21 cellular contexts compared by ENCODE assay signal in genomic region chr2:235804676-235805075, GRCh38.
DNase-seq lines count a peak whose midpoint lies in the region; ATAC-seq and TF ChIP-seq lines count a peak whose summit lies in the region.
"Had no signal": no experiment of that assay in that cellular context is flagged by ENCODE, and none has a peak within 500 bp of the region (broad histone marks: within the 10 kb centered on the region; RNA-seq: fewer than 3 reads in every experiment).

No MANE protein-coding gene starts in this region.

- in situ Hi-C loops in G401 (cut with HindIII; ENCODE audit: low sequenced_read_pairs): no loop called here

- H3K4me1 ChIP-seq in endodermal cell (ENCODE audit: control insufficient read depth, insufficient read depth, low read length): peaks cover 5% of the 10 kb centered on the region
- H3K4me1 ChIP-seq: A549, Caco-2 had no signal

- peaks cover 41% of the 10 kb centered on the region for H3K27me3 ChIP-seq in endodermal cell (ENCODE audit: control insufficient read depth, insufficient read depth, low read length, poor library complexity, severe bottlenecking)
- H3K27me3 ChIP-seq: BLaER1 treated with 17β-estradiol and CSF1 and Interleukin-3, amounts not matched to agents 10 nM and 100 nM had no signal

- WGBS in endodermal cell (ENCODE audit: insufficient coverage in 1 of 2, insufficient read length in 1 of 2), 2 experiments: 64 to 67% methylated on average over 2 to 6 of the region's 6 CpGs

- no peak for ATAC-seq in HG02763 (IDR thresholded peaks at IDR 0.05; ENCODE audit: unreplicated experiment)
- no peak for ATAC-seq in activated T-helper 17 cell treated with anti-CD3 and anti-CD28 coated beads, Interleukin-2, amount 50 U/mL, for 72 hours (replicated peaks)
- ATAC-seq: A549; CD8-positive, alpha-beta T cell; GM12878 had no signal

- peak overlapping the region; percentile 7 for H3K9ac ChIP-seq in endodermal cell (ENCODE audit: extremely low read depth, low read length, poor library complexity, severe bottlenecking)
- H3K9ac ChIP-seq: BLaER1 treated with 17β-estradiol and CSF1 and Interleukin-3, amounts not matched to agents 10 nM and 100 nM had no signal

- no peak overlapping the region for H3K27ac Mint-ChIP-seq in endodermal cell
- H3K27ac Mint-ChIP-seq in activated T-helper 17 cell treated with anti-CD3 and anti-CD28 coated beads, Interleukin-2, amount 50 U/mL, for 72 hours: no peak overlapping the region
- H3K27ac Mint-ChIP-seq: B cell; CD4-positive, alpha-beta T cell; CD8-positive, alpha-beta T cell had no signal

- peaks cover 4% of the 10 kb centered on the region for H3K9me3 ChIP-seq in endodermal cell (ENCODE audit: control insufficient read depth, low read length)
- H3K9me3 ChIP-seq: A549, Caco-2 had no signal

- H3K27me3 Mint-ChIP-seq in endodermal cell (ENCODE audit: insufficient read depth): peaks cover 60% of the 10 kb centered on the region
- no peaks in the 10 kb centered on the region for H3K27me3 Mint-ChIP-seq in activated T-helper 17 cell treated with anti-CD3 and anti-CD28 coated beads, Interleukin-2, amount 50 U/mL, for 72 hours
- H3K27me3 Mint-ChIP-seq: B cell had no signal

- H3K27ac ChIP-seq in endodermal cell (ENCODE audit: low read depth, low read length): no peak overlapping the region
- H3K27ac ChIP-seq: 22Rv1; A549; BLaER1 treated with 17β-estradiol and CSF1 and Interleukin-3, amounts not matched to agents 10 nM and 100 nM; C4-2B had no signal

- H3K4me3 ChIP-seq in endodermal cell (ENCODE audit: low read length): no peak overlapping the region
- H3K4me3 ChIP-seq: A549; BLaER1 treated with 17β-estradiol and CSF1 and Interleukin-3, amounts not matched to agents 10 nM and 100 nM; GM12878 had no signal

- no peaks in the 10 kb centered on the region for H3K9me3 Mint-ChIP-seq in endodermal cell
- H3K9me3 Mint-ChIP-seq in activated T-helper 17 cell treated with anti-CD3 and anti-CD28 coated beads, Interleukin-2, amount 50 U/mL, for 72 hours: no peaks in the 10 kb centered on the region
- H3K9me3 Mint-ChIP-seq: CD4-positive, alpha-beta T cell; CD8-positive, alpha-beta T cell had no signal

- DNase-seq in NCI-H2227 (lab: John Stamatoyannopoulos, UW; ENCODE audit: unreplicated experiment) (peak; percentile 32), NCI-H2227 treated with DMSO at 0.1 percent for 48 hours (lab: John Stamatoyannopoulos, UW) (no peak), G401 (ENCODE audit: low spot score) (peak; percentile 48), endodermal cell (no peak), islet precursor cell (peak; percentile 46), NCI-H226 (no peak)
- DNase-seq: AML-193; Caco-2; Calu3; CD4-positive, alpha-beta T cell; CD8-positive, alpha-beta T cell; DMS79 treated with DMSO at 0.1 percent for 48 hours; GDM1 had no signal

- H3K36me3 Mint-ChIP-seq in endodermal cell (ENCODE audit: low read depth): peaks cover 48% of the 10 kb centered on the region
- H3K36me3 Mint-ChIP-seq in activated T-helper 17 cell treated with anti-CD3 and anti-CD28 coated beads, Interleukin-2, amount 50 U/mL, for 72 hours (ENCODE audit: low read depth): no peaks in the 10 kb centered on the region
- H3K36me3 Mint-ChIP-seq: CD8-positive, alpha-beta T cell had no signal

- H3K36me3 ChIP-seq in endodermal cell (ENCODE audit: control insufficient read depth, insufficient read depth, low read length): peaks cover 25% of the 10 kb centered on the region

- peaks cover 19% of the 10 kb centered on the region for H3K4me1 Mint-ChIP-seq in endodermal cell
- H3K4me1 Mint-ChIP-seq in activated T-helper 17 cell treated with anti-CD3 and anti-CD28 coated beads, Interleukin-2, amount 50 U/mL, for 72 hours: no peaks in the 10 kb centered on the region
- H3K4me1 Mint-ChIP-seq: B cell had no signal

- TF ChIP-seq CTCF in endodermal cell (conservative IDR thresholded peaks at IDR 0.05): no peak

- no peak overlapping the region for H3K4me3 Mint-ChIP-seq in endodermal cell
- no peak overlapping the region for H3K4me3 Mint-ChIP-seq in activated T-helper 17 cell treated with anti-CD3 and anti-CD28 coated beads, Interleukin-2, amount 50 U/mL, for 72 hours
- H3K4me3 Mint-ChIP-seq: B cell; CD4-positive, alpha-beta T cell; CD8-positive, alpha-beta T cell had no signal

Comparison
In these comparisons a context has a peak if more than half of its experiments do, and no peak if none do; other contexts are left out.
1. DNase-seq: peak in NCI-H2227 (single experiment), G401 (single experiment) and islet precursor cell (single experiment); none in NCI-H2227 treated with DMSO at 0.1 percent for 48 hours (single experiment), endodermal cell (single experiment) and NCI-H226 (single experiment).